ENCODE assay signal across 22 cellular contexts in the genomic region with DNA sequence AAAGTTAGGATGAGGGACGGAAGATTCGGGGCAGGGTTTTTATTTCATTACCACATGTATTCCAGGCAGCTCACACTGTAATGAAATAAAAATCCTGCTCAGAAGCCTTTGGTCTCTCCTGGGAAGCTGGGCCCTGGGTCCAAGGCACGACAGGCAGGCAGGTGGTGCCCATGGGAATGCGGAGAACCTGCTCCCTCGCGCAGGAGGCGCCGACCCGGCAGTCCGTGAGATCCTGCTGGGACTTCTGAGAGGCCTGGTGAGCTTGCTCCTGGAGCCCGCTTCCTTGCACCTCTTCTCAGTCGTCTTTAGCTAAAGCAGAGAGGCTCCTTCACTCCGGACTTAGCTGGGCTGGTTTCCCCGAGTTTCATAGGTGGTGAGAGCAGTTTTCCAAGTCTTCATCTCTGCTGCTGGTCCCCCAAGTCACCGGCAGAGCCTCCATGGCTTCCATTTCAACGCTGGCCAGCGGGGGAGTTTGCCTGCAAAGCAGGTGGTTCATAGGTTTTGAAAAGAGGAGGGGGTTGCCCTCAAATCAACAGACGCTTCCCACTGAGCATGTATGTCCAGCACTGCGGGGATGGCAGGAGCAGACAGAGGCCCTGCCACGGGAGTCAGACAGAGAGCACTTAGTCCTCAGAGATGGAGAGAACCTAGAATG. TPM values are rescaled to one million over a fixed set of nuclear protein-coding genes. Genes with fewer than 3 reads are reported as not detected.
A peak's percentile ranks its signal among the peaks of the same experiment; 100 is the strongest.
DNase-seq lines count a peak whose midpoint lies in the region; ATAC-seq and TF ChIP-seq lines count a peak whose summit lies in the region.
"Had no signal": no experiment of that assay in that cellular context is flagged by ENCODE, and none has a peak within 500 bp of the region (broad histone marks: within the 10 kb centered on the region; RNA-seq: fewer than 3 reads in every experiment).

No MANE protein-coding gene starts in this region.

- no peak overlapping the region for H4K91ac ChIP-seq in neuronal stem cell (ENCODE audit: low read depth, low read length, poor library complexity)

- H3K4ac ChIP-seq in neuronal stem cell (ENCODE audit: low read length) = no peak overlapping the region

- no peaks in the 10 kb centered on the region for H3K27me3 Mint-ChIP-seq in CD4-positive, CD25-positive, alpha-beta regulatory T cell
- peaks cover 3% of the 10 kb centered on the region; the same call in 1 of the 2 replicates for H3K27me3 Mint-ChIP-seq in HFFc6 (ENCODE audit: insufficient read depth)

- peaks cover 22% of the 10 kb centered on the region for H3K36me3 ChIP-seq in CD4-positive, CD25-positive, alpha-beta regulatory T cell (ENCODE audit: control insufficient read depth, insufficient read depth, low read length)
- H3K36me3 ChIP-seq in neuronal stem cell (replicated peaks in 1 of 2; ENCODE audit: control insufficient read depth in 2 of 2, insufficient read depth in 2 of 2, low read length in 2 of 2) = no peaks in the 10 kb centered on the region
- no peaks in the 10 kb centered on the region for H3K36me3 ChIP-seq in BE2C
- no peaks in the 10 kb centered on the region for H3K36me3 ChIP-seq in right atrium auricular region

- DNase-seq in CD4-positive, CD25-positive, alpha-beta regulatory T cell = no peak
- DNase-seq in NCI-H146 treated with DMSO at 0.1 percent for 48 hours (lab: John Stamatoyannopoulos, UW; ENCODE audit: unreplicated experiment) (peak; percentile 90), coronary artery (ENCODE audit: low spot score) (peak; percentile 73), neuronal stem cell (ENCODE audit: low spot score) (no peak), BE2C (no peak), right atrium auricular region (ENCODE audit: low spot score) (no peak), HFFc6 (no peak)
- DNase-seq: COR-L47, GF-D8, H9, MV-4-11, NCI-H1417 treated with DMSO at 0.1 percent for 48 hours, NCI-H2029 treated with DMSO at 0.1 percent for 48 hours, NCI-H2171 treated with DMSO at 0.1 percent for 48 hours, NCI-H446 treated with DMSO at 0.1 percent for 48 hours, NCI-H82 had no signal

- no peaks in the 10 kb centered on the region for H3K9me3 Mint-ChIP-seq in CD4-positive, CD25-positive, alpha-beta regulatory T cell
- no peaks in the 10 kb centered on the region for H3K9me3 Mint-ChIP-seq in HFFc6
- H3K9me3 Mint-ChIP-seq: H9 had no signal

- H3K9me3 ChIP-seq in CD4-positive, CD25-positive, alpha-beta regulatory T cell (ENCODE audit: control insufficient read depth in 2 of 2, low read length in 2 of 2) = no peaks in the 10 kb centered on the region
- no peaks in the 10 kb centered on the region for H3K9me3 ChIP-seq in neuronal stem cell (replicated peaks in 1 of 2; ENCODE audit: control insufficient read depth in 2 of 2, insufficient read depth in 1 of 2, low read depth in 1 of 2, low read length in 2 of 2)
- H3K9me3 ChIP-seq in BE2C = no peaks in the 10 kb centered on the region
- no peaks in the 10 kb centered on the region for H3K9me3 ChIP-seq in right atrium auricular region

- H4K8ac ChIP-seq in neuronal stem cell (ENCODE audit: low read depth, low read length) = no peak overlapping the region

- H3K27ac ChIP-seq in CD4-positive, CD25-positive, alpha-beta regulatory T cell (ENCODE audit: insufficient read depth, low read length, poor library complexity, severe bottlenecking) = no peak overlapping the region
- H3K27ac ChIP-seq in coronary artery = no peak overlapping the region
- H3K27ac ChIP-seq in neuronal stem cell (replicated peaks; ENCODE audit: low read length) = no peak overlapping the region
- H3K27ac ChIP-seq in right atrium auricular region = no peak overlapping the region
- H3K27ac ChIP-seq: C4-2B, HL-60, SK-N-MC had no signal

- H2BK15ac ChIP-seq in neuronal stem cell (ENCODE audit: low read length) = no peak overlapping the region

- WGBS in neuronal stem cell (ENCODE audit: extremely low coverage in 2 of 2, insufficient read length in 2 of 2, insufficient replicate concordance in 1 of 2), 2 donors = no CpG with 5 or more reads among the region's 20 CpGs

- no peak overlapping the region for H2BK120ac ChIP-seq in neuronal stem cell (ENCODE audit: low read depth, low read length)

- H3K4me1 Mint-ChIP-seq in CD4-positive, CD25-positive, alpha-beta regulatory T cell = peaks cover 0 to 3% (median 1%) of the 10 kb centered on the region in 4 donors
- H3K4me1 Mint-ChIP-seq in HFFc6 (ENCODE audit: low read depth) = peaks cover 30% of the 10 kb centered on the region

- H3K27me3 ChIP-seq in CD4-positive, CD25-positive, alpha-beta regulatory T cell (ENCODE audit: control insufficient read depth, insufficient read depth, low read length) = no peaks in the 10 kb centered on the region
- H3K27me3 ChIP-seq in neuronal stem cell (ENCODE audit: control insufficient read depth in 3 of 3, insufficient read depth in 3 of 3, low read depth in 1 of 3, low read length in 3 of 3) (peaks cover 0 to 41% (median 0%) of the 10 kb centered on the region in 3 experiments), BE2C (peaks cover 5% of the 10 kb centered on the region; the same call in 1 of the 2 replicates), right atrium auricular region (no peaks in the 10 kb centered on the region)

- H3K9ac ChIP-seq in neuronal stem cell (ENCODE audit: low read depth, low read length, poor library complexity) = no peak overlapping the region

- H2BK5ac ChIP-seq in neuronal stem cell (ENCODE audit: low read length) = no peak overlapping the region

- H3K23ac ChIP-seq in neuronal stem cell (ENCODE audit: low read depth, low read length, poor library complexity) = no peak overlapping the region

- H2BK12ac ChIP-seq in neuronal stem cell (ENCODE audit: low read length) = no peak overlapping the region

- no peak overlapping the region for H2AK5ac ChIP-seq in neuronal stem cell (ENCODE audit: low read depth, low read length)

- peak overlapping the region in 2 of 3 donors; percentile 67 to 73 for H3K27ac Mint-ChIP-seq in CD4-positive, CD25-positive, alpha-beta regulatory T cell
- H3K27ac Mint-ChIP-seq in HFFc6 = no peak overlapping the region

- H3K14ac ChIP-seq in neuronal stem cell (ENCODE audit: low read length) = no peak overlapping the region

- H3K4me1 ChIP-seq in CD4-positive, CD25-positive, alpha-beta regulatory T cell (ENCODE audit: control insufficient read depth, insufficient read depth, low read length, poor library complexity, severe bottlenecking) = no peaks in the 10 kb centered on the region
- H3K4me1 ChIP-seq in neuronal stem cell (ENCODE audit: control insufficient read depth in 2 of 2, insufficient read depth in 1 of 2, low read depth in 1 of 2, low read length in 2 of 2) = no peaks in the 10 kb centered on the region
- no peaks in the 10 kb centered on the region for H3K4me1 ChIP-seq in BE2C
- H3K4me1 ChIP-seq in right atrium auricular region = peaks cover 0 to 20% of the 10 kb centered on the region in 2 donors

- no peak overlapping the region for H3K18ac ChIP-seq in neuronal stem cell (ENCODE audit: low read length)

- peaks cover 10% of the 10 kb centered on the region for H3K36me3 Mint-ChIP-seq in CD4-positive, CD25-positive, alpha-beta regulatory T cell
- no peaks in the 10 kb centered on the region for H3K36me3 Mint-ChIP-seq in HFFc6 (ENCODE audit: low read depth)

- ATAC-seq in CD4-positive, CD25-positive, alpha-beta regulatory T cell (ENCODE audit: low read depth in 2 of 2) = no peak
- ATAC-seq in GM21423 (IDR thresholded peaks at IDR 0.05; ENCODE audit: unreplicated experiment) = no peak
- ATAC-seq: Panc1, Right ventricle myocardium inferior had no signal

- peak overlapping the region; percentile 79 for H2AFZ ChIP-seq in neuronal stem cell (ENCODE audit: low read length)

- no peak overlapping the region for H3K4me3 ChIP-seq in CD4-positive, CD25-positive, alpha-beta regulatory T cell (ENCODE audit: low read depth, low read length)
- H3K4me3 ChIP-seq in coronary artery = no peak overlapping the region
- no peak overlapping the region for H3K4me3 ChIP-seq in neuronal stem cell (ENCODE audit: low read length in 2 of 2)
- H3K4me3 ChIP-seq in BE2C (ENCODE audit: low read depth, low read length) = no peak overlapping the region
- no peak overlapping the region for H3K4me3 ChIP-seq in right atrium auricular region
- H3K4me3 ChIP-seq: SK-N-MC had no signal

- no peak overlapping the region for H3K4me2 ChIP-seq in neuronal stem cell (ENCODE audit: insufficient read depth, low read length, poor library complexity, severe bottlenecking)

- no peak overlapping the region for H3K4me3 Mint-ChIP-seq in CD4-positive, CD25-positive, alpha-beta regulatory T cell
- no peak overlapping the region for H3K4me3 Mint-ChIP-seq in HFFc6
- H3K4me3 Mint-ChIP-seq: H9 had no signal

- H3K79me1 ChIP-seq in neuronal stem cell (ENCODE audit: low read depth, low read length) = no peaks in the 10 kb centered on the region

- TF ChIP-seq CTCF in coronary artery (IDR thresholded peaks at IDR 0.05) = no peak
- no peak for TF ChIP-seq CTCF in BE2C (IDR thresholded peaks at IDR 0.05; ENCODE audit: low read depth, low read length)
- TF ChIP-seq CTCF in right atrium auricular region (IDR thresholded peaks at IDR 0.05) = no peak
- TF ChIP-seq CTCF in HFFc6 (IDR thresholded peaks at IDR 0.05) = no peak

RNA-seq across cellular contexts. Expression of a gene that starts 24.5 kb away (rescaled TPM):
- total RNA-seq in CD4-positive, CD25-positive, alpha-beta regulatory T cell = 17.7 TPM
- 10 to 100 TPM in 1 of 4 donors, 1 to 10 TPM in 3; 9.1 to 13.4 (median 9.5) TPM for polyA plus RNA-seq in CD4-positive, CD25-positive, alpha-beta regulatory T cell
- polyA plus RNA-seq in neuronal stem cell (2013, experiment 1 of 2) = not detected
- not detected for polyA plus RNA-seq in neuronal stem cell (2013, experiment 2 of 2)
- polyA plus RNA-seq in BE2C (2012; ENCODE audit: insufficient read depth, insufficient read length, low read depth) = not detected
- 10 to 100 TPM in 1 of 2 donors, 1 to 10 TPM in 1; 9.6 to 30.5 TPM for total RNA-seq in right atrium auricular region
- 1 to 10 TPM; 1.5 to 3.2 (median 1.9) TPM for total RNA-seq in HFFc6 (2021; fragmentation: NEBNext Ultra II Directional; extraction: Animal tissue kit (Norgen Biotek cat#: 25700))

Comparison
In these comparisons a context has a peak if more than half of its experiments do, and no peak if none do; other contexts are left out.
1. DNase-seq: peak in NCI-H146 treated with DMSO at 0.1 percent for 48 hours (single experiment) and coronary artery (single experiment); none in CD4-positive, CD25-positive, alpha-beta regulatory T cell (0 of 3), neuronal stem cell (single experiment), BE2C (single experiment), right atrium auricular region (single experiment) and HFFc6 (single experiment).